Comparison of ENCODE assay signal across 15 cellular contexts in the genomic region with DNA sequence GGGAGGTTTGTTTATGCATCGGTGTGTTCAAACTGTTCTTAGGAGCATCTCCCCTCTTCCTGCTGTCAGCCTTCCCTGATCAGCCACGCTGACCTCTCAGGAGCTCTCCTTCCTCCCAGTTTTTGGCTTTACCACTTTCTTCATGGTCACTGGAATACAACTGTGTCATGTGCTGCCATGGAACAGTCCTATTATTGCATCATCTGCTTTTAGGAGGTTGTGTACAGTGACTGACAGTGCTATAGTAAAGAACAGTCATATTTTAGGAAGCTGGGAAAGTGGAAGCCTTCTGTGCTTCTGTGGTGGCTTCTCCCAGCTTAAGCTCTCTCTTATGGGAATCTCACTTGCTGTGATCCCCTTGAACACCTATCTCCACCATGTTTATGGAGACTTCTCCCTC.
"Had no signal": no experiment of that assay in that cellular context is flagged by ENCODE, and none has a peak within 500 bp of the region (broad histone marks: within the 10 kb centered on the region; RNA-seq: fewer than 3 reads in every experiment).

No MANE protein-coding gene starts in this region.

- H3K9me3 ChIP-seq: esophagus muscularis mucosa, neutrophil, spleen, suprapubic skin had no signal

- DNase-seq: activated CD4-positive, alpha-beta T cell treated with anti-CD3 and anti-CD28 coated beads, Interleukin-2, amount 50 U/mL, for 48 hours; activated naive CD4-positive, alpha-beta T cell treated with anti-CD3 and anti-CD28 coated beads for 36 hours; caudate nucleus; islet precursor cell; naive thymus-derived CD8-positive, alpha-beta T cell; spleen; trophoblast cell; WERI-Rb-1 had no signal

- H3K4me2 ChIP-seq: hepatocyte had no signal

- H3K27me3 ChIP-seq: esophagus muscularis mucosa, hepatocyte, neutrophil, spleen, suprapubic skin had no signal

- H3K27ac ChIP-seq: hepatocyte, neutrophil, spleen, suprapubic skin, WERI-Rb-1 had no signal

- H3K4me3 ChIP-seq: esophagus muscularis mucosa, hepatocyte, spleen, suprapubic skin had no signal

- H3K79me2 ChIP-seq: hepatocyte had no signal

- FAIRE-seq: colon had no signal

- H2AFZ ChIP-seq: hepatocyte had no signal

- H3K36me3 ChIP-seq: esophagus muscularis mucosa, neutrophil, spleen, suprapubic skin, WERI-Rb-1 had no signal

- ATAC-seq: activated T-helper 17 cell treated with anti-CD3 and anti-CD28 coated beads, Interleukin-2, amount 50 U/mL, for 72 hours; left lobe of liver; naive thymus-derived CD8-positive, alpha-beta T cell had no signal

- H3K4me1 ChIP-seq: spleen had no signal
